Comparison of ENCODE assay signal across 17 cellular contexts in genomic region chr4:21753084-21753760, GRCh38.
DNase-seq lines count a peak whose midpoint lies in the region; ATAC-seq lines count a peak whose summit lies in the region.
"Had no signal": no experiment of that assay in that cellular context is flagged by ENCODE, and none has a peak within 500 bp of the region (broad histone marks: within the 10 kb centered on the region; RNA-seq: fewer than 3 reads in every experiment).

No MANE protein-coding gene starts in this region.

- H3K4me3 Mint-ChIP-seq in naive thymus-derived CD8-positive, alpha-beta T cell = no peak overlapping the region
- H3K4me3 Mint-ChIP-seq: B cell; CD4-positive, CD25-positive, alpha-beta regulatory T cell had no signal

- no peaks in the 10 kb centered on the region for H3K36me3 ChIP-seq in adipocyte (ENCODE audit: control insufficient read depth, insufficient read depth, low read length, severe bottlenecking)
- H3K36me3 ChIP-seq: MG63 had no signal

- no peaks in the 10 kb centered on the region for H3K27me3 ChIP-seq in adipocyte (replicated peaks; ENCODE audit: control insufficient read depth, insufficient read depth, low read length)
- H3K27me3 ChIP-seq: MG63 had no signal

- no peaks in the 10 kb centered on the region for H3K9me3 ChIP-seq in adipocyte (ENCODE audit: control insufficient read depth, low read length)
- H3K9me3 ChIP-seq: MG63 had no signal

- no peak overlapping the region for H3K4me3 ChIP-seq in adipocyte (ENCODE audit: low read length)
- H3K4me3 ChIP-seq: GM12878, MG63 had no signal

- DNase-seq in M059J (ENCODE audit: low read depth) = peak; percentile 64
- DNase-seq in adipocyte (ENCODE audit: low read depth) = peak; percentile 8
- peak; percentile 25 for DNase-seq in iris pigment epithelial cell (ENCODE audit: low read depth)
- peak; percentile 72 for DNase-seq in renal cortical epithelial cell (ENCODE audit: low read depth)
- DNase-seq in NCI-H69 (lab: John Stamatoyannopoulos, UW) = no peak
- DNase-seq in naive thymus-derived CD8-positive, alpha-beta T cell = no peak
- DNase-seq in NCI-H1092 (lab: John Stamatoyannopoulos, UW) = no peak
- DNase-seq: CD4-positive, CD25-positive, alpha-beta regulatory T cell; DMS53; MG63; NCI-H1092 treated with DMSO at 0.1 percent for 48 hours; NCI-H1694; NK-92 treated with Interleukin-12 subunit alpha and Interleukin-12 subunit beta, amount 100 ng/mL, for 24 hours had no signal

- H3K36me3 Mint-ChIP-seq in naive thymus-derived CD8-positive, alpha-beta T cell = no peaks in the 10 kb centered on the region
- H3K36me3 Mint-ChIP-seq: CD4-positive, CD25-positive, alpha-beta regulatory T cell had no signal

- H3K27ac Mint-ChIP-seq in naive thymus-derived CD8-positive, alpha-beta T cell = no peak overlapping the region
- H3K27ac Mint-ChIP-seq: B cell; CD4-positive, CD25-positive, alpha-beta regulatory T cell had no signal

- ATAC-seq in naive thymus-derived CD8-positive, alpha-beta T cell = no peak
- ATAC-seq: GM12878, HepG2 had no signal

- peaks cover 10% of the 10 kb centered on the region for H3K4me1 ChIP-seq in adipocyte (ENCODE audit: control insufficient read depth, insufficient read depth, low read length)

- peaks cover 0 to 8% (median 0%) of the 10 kb centered on the region in 5 donors for H3K27me3 Mint-ChIP-seq in naive thymus-derived CD8-positive, alpha-beta T cell
- H3K27me3 Mint-ChIP-seq: B cell; CD4-positive, CD25-positive, alpha-beta regulatory T cell had no signal

- POLR2A ChIA-PET in naive thymus-derived CD8-positive, alpha-beta T cell (lab: Charles Lee) = no interaction called here

- no peak overlapping the region for H3K9ac ChIP-seq in adipocyte (ENCODE audit: low read length)
- H3K9ac ChIP-seq: KMS-11 had no signal

- H3K9me3 Mint-ChIP-seq in naive thymus-derived CD8-positive, alpha-beta T cell = peaks cover 0 to 2% (median 0%) of the 10 kb centered on the region in 9 donors

- H3K4me1 Mint-ChIP-seq in naive thymus-derived CD8-positive, alpha-beta T cell = no peaks in the 10 kb centered on the region
- H3K4me1 Mint-ChIP-seq: B cell; CD4-positive, CD25-positive, alpha-beta regulatory T cell had no signal

Comparison
In these comparisons a context has a peak if more than half of its experiments do, and no peak if none do; other contexts are left out.
1. DNase-seq: peak in M059J (single experiment), adipocyte (single experiment), iris pigment epithelial cell (single experiment) and renal cortical epithelial cell (single experiment); none in NCI-H69 (single experiment), naive thymus-derived CD8-positive, alpha-beta T cell (0 of 10) and NCI-H1092 (single experiment).